Comparison of ENCODE assay signal across 17 cellular contexts in genomic region chr7:155213955-155214327, GRCh38.
DNase-seq lines count a peak whose midpoint lies in the region; ATAC-seq and TF ChIP-seq lines count a peak whose summit lies in the region.
"Had no signal": no experiment of that assay in that cellular context is flagged by ENCODE, and none has a peak within 500 bp of the region (broad histone marks: within the 10 kb centered on the region; RNA-seq: fewer than 3 reads in every experiment).

No MANE protein-coding gene starts in this region.

- H3K79me2 ChIP-seq in PC-9 (ENCODE audit: low read depth): no peaks in the 10 kb centered on the region

- H3K9me2 ChIP-seq in PC-9 (ENCODE audit: insufficient read depth): no peaks in the 10 kb centered on the region

- no peaks in the 10 kb centered on the region for H3K9me3 Mint-ChIP-seq in T-cell
- H3K9me3 Mint-ChIP-seq: activated naive CD8-positive, alpha-beta T cell treated with anti-CD3 and anti-CD28 coated beads, Interleukin-2, amount 10 ng/mL, durations not matched to agents 7 days and 5 days; stimulated activated memory B cell treated with anti-CD40 and anti-IgM and Interleukin-4, amounts not matched to agents 10 μg/mL and 1 μg/mL and 100 μg/mL, for 72 hours had no signal

- H3K9me3 ChIP-seq in BE2C (no peaks in the 10 kb centered on the region), PC-9 (ENCODE audit: insufficient read depth, low read depth) (no peaks in the 10 kb centered on the region), psoas muscle (no peaks in the 10 kb centered on the region)
- H3K9me3 ChIP-seq: BLaER1 treated with 17β-estradiol and CSF1 and Interleukin-3, amounts not matched to agents 10 nM and 100 nM; SJSA1; uterus had no signal

- H3K4me3 Mint-ChIP-seq in T-cell: no peak overlapping the region
- H3K4me3 Mint-ChIP-seq: activated naive CD8-positive, alpha-beta T cell treated with anti-CD3 and anti-CD28 coated beads, Interleukin-2, amount 10 ng/mL, durations not matched to agents 7 days and 5 days; stimulated activated memory B cell treated with anti-CD40 and anti-IgM and Interleukin-4, amounts not matched to agents 10 μg/mL and 1 μg/mL and 100 μg/mL, for 72 hours had no signal

- H3F3A ChIP-seq in PC-9 (ENCODE audit: insufficient read depth, low read depth): peaks cover 22% of the 10 kb centered on the region

- H3K36me3 Mint-ChIP-seq in T-cell: no peaks in the 10 kb centered on the region
- H3K36me3 Mint-ChIP-seq: activated naive CD8-positive, alpha-beta T cell treated with anti-CD3 and anti-CD28 coated beads, Interleukin-2, amount 10 ng/mL, durations not matched to agents 7 days and 5 days; stimulated activated memory B cell treated with anti-CD40 and anti-IgM and Interleukin-4, amounts not matched to agents 10 μg/mL and 1 μg/mL and 100 μg/mL, for 72 hours had no signal

- no peak overlapping the region for H3K27ac Mint-ChIP-seq in T-cell
- H3K27ac Mint-ChIP-seq: activated naive CD8-positive, alpha-beta T cell treated with anti-CD3 and anti-CD28 coated beads, Interleukin-2, amount 10 ng/mL, durations not matched to agents 7 days and 5 days; stimulated activated memory B cell treated with anti-CD40 and anti-IgM and Interleukin-4, amounts not matched to agents 10 μg/mL and 1 μg/mL and 100 μg/mL, for 72 hours had no signal

- BruUV-seq in PC-9 (replicated peaks; lab: Mats Ljungman, UMichigan): no TSS peak

- H3K27ac ChIP-seq in PC-9 (peak overlapping the region; percentile 30; the same call in 1 of the 2 replicates), psoas muscle (no peak overlapping the region)
- H3K27ac ChIP-seq: BLaER1 treated with 17β-estradiol and CSF1 and Interleukin-3, amounts not matched to agents 10 nM and 100 nM; SJSA1; uterus had no signal

- peak overlapping the region; percentile 56 for H3K4me3 ChIP-seq in BE2C (ENCODE audit: low read depth, low read length)
- H3K4me3 ChIP-seq in PC-9: peak overlapping the region; percentile 57
- H3K4me3 ChIP-seq in kidney epithelial cell (ENCODE audit: low read depth, low read length): peak overlapping the region; percentile 36
- peak overlapping the region; percentile 42 for H3K4me3 ChIP-seq in psoas muscle
- H3K4me3 ChIP-seq: BLaER1 treated with 17β-estradiol and CSF1 and Interleukin-3, amounts not matched to agents 10 nM and 100 nM; SJSA1 had no signal

- H4K20me1 ChIP-seq in PC-9 (ENCODE audit: insufficient read depth): no peaks in the 10 kb centered on the region
- H4K20me1 ChIP-seq: BLaER1 treated with 17β-estradiol and CSF1 and Interleukin-3, amounts not matched to agents 10 nM and 100 nM had no signal

- DNase-seq in BE2C (no peak), PC-9 (peak in 1 of 2 experiments; percentile 50), kidney epithelial cell (ENCODE audit: low read depth) (no peak), psoas muscle (no peak), NCI-H524 treated with DMSO at 0.1 percent for 48 hours (lab: John Stamatoyannopoulos, UW) (no peak), NCI-H1930 (lab: John Stamatoyannopoulos, UW) (no peak), T-cell (no peak)
- no peak for DNase-seq in activated CD4-positive, alpha-beta T cell treated with anti-CD3 and anti-CD28 coated beads for 4 hours
- DNase-seq: cerebellar nuclear complex; NCI-H2107; NK-92 treated with Interleukin-12 subunit alpha and Interleukin-12 subunit beta, amount 100 ng/mL, for 24 hours; stimulated activated CD4-positive, alpha-beta T cell treated with anti-CD3 and anti-CD28 coated beads, Interleukin-4, amount 100 ng/mL, for 4 hours; uterus had no signal

- intact Hi-C loops in PC-9 (cut with micrococcal nuclease; ENCODE audit: unreplicated experiment) (loop anchor here (1.0 to 2.0 kb wide), 3 partner anchors 16 to 82 kb away; no protein-coding TSS in a partner anchor), psoas muscle (cut with DNase I) (no loop called here)

- H3K27me3 ChIP-seq in BE2C (peaks cover 18% of the 10 kb centered on the region), PC-9 (ENCODE audit: insufficient read depth, low read depth) (no peaks in the 10 kb centered on the region), kidney epithelial cell (ENCODE audit: control insufficient read depth, insufficient read depth, low read length) (no peaks in the 10 kb centered on the region), psoas muscle (ENCODE audit: insufficient read depth in 3 of 3, low read length in 2 of 3) (peaks cover 0 to 9% (median 5%) of the 10 kb centered on the region in 3 donors)
- H3K27me3 ChIP-seq: BLaER1 treated with 17β-estradiol and CSF1 and Interleukin-3, amounts not matched to agents 10 nM and 100 nM; SJSA1; uterus had no signal

- no peaks in the 10 kb centered on the region for H3K4me1 Mint-ChIP-seq in T-cell
- H3K4me1 Mint-ChIP-seq: activated naive CD8-positive, alpha-beta T cell treated with anti-CD3 and anti-CD28 coated beads, Interleukin-2, amount 10 ng/mL, durations not matched to agents 7 days and 5 days; stimulated activated memory B cell treated with anti-CD40 and anti-IgM and Interleukin-4, amounts not matched to agents 10 μg/mL and 1 μg/mL and 100 μg/mL, for 72 hours had no signal

- peak overlapping the region; percentile 78 for H2AFZ ChIP-seq in PC-9

- H3K4me1 ChIP-seq in BE2C (peaks cover 3% of the 10 kb centered on the region; the same call in 1 of the 2 replicates), PC-9 (replicated peaks; ENCODE audit: insufficient read depth) (peaks cover 44% of the 10 kb centered on the region), psoas muscle (no peaks in the 10 kb centered on the region)
- H3K4me1 ChIP-seq: uterus had no signal

- no peak for ATAC-seq in psoas muscle
- ATAC-seq in T-cell (replicated peaks in 1 of 4): no peak
- ATAC-seq: stimulated activated memory B cell treated with anti-CD40 and anti-IgM and Interleukin-4, amounts not matched to agents 10 μg/mL and 1 μg/mL and 100 μg/mL, for 72 hours had no signal

- H3K4me2 ChIP-seq in PC-9: peak overlapping the region; percentile 86
- H3K4me2 ChIP-seq: BLaER1 treated with 17β-estradiol and CSF1 and Interleukin-3, amounts not matched to agents 10 nM and 100 nM had no signal

- TF ChIP-seq CTCF in BE2C (IDR thresholded peaks at IDR 0.05; ENCODE audit: low read depth, low read length) (no peak), PC-9 (conservative IDR thresholded peaks at IDR 0.05) (no peak), kidney epithelial cell (IDR thresholded peaks at IDR 0.05; ENCODE audit: insufficient read depth, low read length, poor library complexity, severe bottlenecking) (no peak), psoas muscle (IDR thresholded peaks at IDR 0.05) (no peak)

- H3K27me3 Mint-ChIP-seq in T-cell: peaks cover 7% of the 10 kb centered on the region in 2 donors

- H3K36me3 ChIP-seq in BE2C (no peaks in the 10 kb centered on the region), PC-9 (ENCODE audit: low read depth) (no peaks in the 10 kb centered on the region), kidney epithelial cell (ENCODE audit: control insufficient read depth, insufficient read depth, low read length) (no peaks in the 10 kb centered on the region), psoas muscle (ENCODE audit: insufficient read depth in 1 of 2, low read depth in 1 of 2) (no peaks in the 10 kb centered on the region)
- H3K36me3 ChIP-seq: BLaER1 treated with 17β-estradiol and CSF1 and Interleukin-3, amounts not matched to agents 10 nM and 100 nM; SJSA1; uterus had no signal

- CTCF ChIA-PET in PC-9 (lab: Charles Lee) (interaction anchor here (0.7 to 0.9 kb wide), 2 partner anchors 9 to 84 kb away, joined by 3 read pairs; partner anchors contain the start of gene INSIG1), T-cell (lab: Charles Lee) (interaction anchor here in 1 of 2 donors (0.6 kb wide), 1 partner anchor 34 kb away, joined by 13 read pairs; no protein-coding TSS in a partner anchor)

- POLR2A ChIA-PET in PC-9 (lab: Charles Lee; ENCODE audit: unreplicated experiment) (interaction anchor here (0.6 to 1.8 kb wide), 5 partner anchors 9 to 93 kb away, joined by 3 to 23 read pairs (median 6); partner anchors contain the start of gene INSIG1), T-cell (lab: Charles Lee) (no interaction called here)

- 46 to 58% (median 51%) methylated on average over 11 of the region's 11 CpGs for WGBS in psoas muscle, 3 donors
